1 cellular context compared by ENCODE assay signal in the genomic region with DNA sequence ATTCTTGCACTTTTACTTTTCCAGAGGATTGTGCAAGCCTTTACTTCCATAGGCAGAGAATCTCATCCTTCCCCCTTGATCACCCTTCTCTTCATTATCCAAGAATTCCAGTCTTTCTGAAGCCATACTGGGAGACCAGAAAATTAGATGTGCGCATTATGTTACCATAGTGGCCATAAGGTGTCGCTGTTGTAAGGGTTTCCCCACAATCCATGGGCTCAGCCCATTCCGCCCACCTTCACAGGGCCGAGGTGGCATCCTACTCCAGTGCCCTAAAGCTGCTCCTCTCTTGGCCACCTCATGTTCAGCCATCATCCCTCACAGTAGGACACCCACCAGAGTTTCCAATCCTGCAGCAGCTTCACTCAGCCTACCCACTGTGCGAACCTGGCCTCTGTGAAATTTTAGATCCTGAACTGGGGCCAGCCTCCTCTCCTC.
TF ChIP-seq lines count a peak whose summit lies in the region.

No MANE protein-coding gene starts in this region.

TF ChIP-seq in IMR-90, 13 proteins besides CTCF, POLR2A, EP300 and RAD21 (continued from another document):
- peak; percentile 61 for TF ChIP-seq SMC3 (IDR thresholded peaks at IDR 0.05; ENCODE audit: low read depth, low read length)
